19 cellular contexts compared by ENCODE assay signal in the genomic region with DNA sequence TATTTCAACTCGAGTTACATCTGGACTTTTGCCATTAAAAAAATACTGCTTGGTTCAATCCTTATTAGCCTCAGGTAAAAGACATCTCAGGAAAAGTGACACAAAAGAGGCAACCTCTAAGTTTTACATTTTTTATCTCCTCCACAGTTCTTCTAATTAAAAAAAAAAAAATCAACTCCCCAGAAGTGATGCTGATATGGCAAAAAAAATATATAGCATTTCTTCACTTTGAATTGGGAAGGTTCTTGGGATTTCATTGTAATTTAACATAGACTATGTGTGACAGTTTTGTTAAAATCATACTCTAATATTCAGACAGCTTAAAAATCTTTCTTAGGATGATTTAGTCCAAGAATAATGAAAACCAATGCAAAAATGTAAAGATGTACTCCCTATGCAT.
A peak's percentile ranks its signal among the peaks of the same experiment; 100 is the strongest.
DNase-seq lines count a peak whose midpoint lies in the region; ATAC-seq, FAIRE-seq and TF ChIP-seq lines count a peak whose summit lies in the region.
"Had no signal": no experiment of that assay in that cellular context is flagged by ENCODE, and none has a peak within 500 bp of the region (broad histone marks: within the 10 kb centered on the region; RNA-seq: fewer than 3 reads in every experiment).

No MANE protein-coding gene starts in this region.

- H3K9me3 ChIP-seq in CD4-positive, alpha-beta memory T cell (ENCODE audit: control insufficient read depth in 1 of 2, low read length in 2 of 2), result no peaks in the 10 kb centered on the region
- no peaks in the 10 kb centered on the region for H3K9me3 ChIP-seq in keratinocyte (ENCODE audit: control insufficient read depth, low read depth, low read length)
- H3K9me3 ChIP-seq: body of pancreas, esophagus muscularis mucosa had no signal

- peaks cover 84% of the 10 kb centered on the region for H3K36me3 Mint-ChIP-seq in activated T-cell treated with anti-CD3 and anti-CD28 coated beads, Interleukin-2, amount 50 U/mL, for 24 hours (ENCODE audit: low read depth)
- H3K36me3 Mint-ChIP-seq in CD4-positive, alpha-beta memory T cell, result peaks cover 10 to 14% of the 10 kb centered on the region in 2 donors
- H3K36me3 Mint-ChIP-seq in activated CD8-positive, alpha-beta T cell treated with anti-CD3 and anti-CD28 coated beads, Interleukin-2, amount 10 ng/mL, durations not matched to agents 7 days and 5 days (ENCODE audit: low read depth), result peaks cover 65% of the 10 kb centered on the region
- H3K36me3 Mint-ChIP-seq: neural progenitor cell had no signal

- H3K27ac ChIP-seq in CD4-positive, alpha-beta memory T cell (ENCODE audit: low read depth, low read length), result peak overlapping the region; percentile 8
- H3K27ac ChIP-seq in keratinocyte (ENCODE audit: control insufficient read depth, insufficient read depth, low read length), result peak overlapping the region; percentile 15
- H3K27ac ChIP-seq: KMS-11, neural progenitor cell, RWPE1 had no signal

- POLR2A ChIA-PET in CD4-positive, alpha-beta memory T cell (lab: Charles Lee; ENCODE audit: partially characterized antibody), result interaction anchor here (0.8 to 5.1 kb wide), 13 partner anchors 10 to 117 kb away, joined by 3 to 72 read pairs (median 8); partner anchors contain the start of gene LRRC8C
- POLR2A ChIA-PET in activated CD8-positive, alpha-beta T cell treated with anti-CD3 and anti-CD28 coated beads, Interleukin-2, amount 10 ng/mL, durations not matched to agents 7 days and 5 days (lab: Charles Lee), result interaction anchor here (0.6 to 3.5 kb wide), 9 partner anchors 10 to 87 kb away, joined by 3 to 15 read pairs (median 5); partner anchors contain the start of gene LRRC8C

- no peak overlapping the region for H3K4me2 ChIP-seq in keratinocyte (ENCODE audit: control insufficient read depth, extremely low read depth, insufficient read depth, low read depth, low read length)

- no peaks in the 10 kb centered on the region for H3K27me3 ChIP-seq in CD4-positive, alpha-beta memory T cell (ENCODE audit: insufficient read depth, low read length)
- H3K27me3 ChIP-seq in keratinocyte (ENCODE audit: control insufficient read depth, extremely low read depth, insufficient read depth, low read length), result no peaks in the 10 kb centered on the region
- H3K27me3 ChIP-seq: body of pancreas, esophagus muscularis mucosa, neural progenitor cell had no signal

- CTCF ChIA-PET in CD4-positive, alpha-beta memory T cell (lab: Charles Lee; ENCODE audit: partially characterized antibody), result interaction anchor here (1.2 to 5.3 kb wide), 7 partner anchors 25 to 109 kb away, joined by 4 to 54 read pairs (median 11); partner anchors contain the start of gene LRRC8C
- CTCF ChIA-PET in activated CD8-positive, alpha-beta T cell treated with anti-CD3 and anti-CD28 coated beads, Interleukin-2, amount 10 ng/mL, durations not matched to agents 7 days and 5 days (lab: Charles Lee), result interaction anchor here (0.9 to 9.2 kb wide), 18 partner anchors 12 to 193 kb away, joined by 3 to 89 read pairs (median 7); partner anchors contain the start of gene LRRC8C

- TF ChIP-seq CTCF in keratinocyte (optimal IDR thresholded peaks at IDR 0.05 in 1 of 3, IDR thresholded peaks at IDR 0.05 in 1 of 3, conservative IDR thresholded peaks at IDR 0.05 in 1 of 3; ENCODE audit: extremely low read depth in 1 of 3, insufficient read depth in 2 of 3, low read length in 3 of 3), result no peak

- no peaks in the 10 kb centered on the region for H3K27me3 Mint-ChIP-seq in activated T-cell treated with anti-CD3 and anti-CD28 coated beads, Interleukin-2, amount 50 U/mL, for 24 hours
- H3K27me3 Mint-ChIP-seq in CD4-positive, alpha-beta memory T cell, result no peaks in the 10 kb centered on the region
- no peaks in the 10 kb centered on the region for H3K27me3 Mint-ChIP-seq in activated CD8-positive, alpha-beta T cell treated with anti-CD3 and anti-CD28 coated beads, Interleukin-2, amount 10 ng/mL, durations not matched to agents 7 days and 5 days (ENCODE audit: low read depth)

- H3K4me3 Mint-ChIP-seq in activated T-cell treated with anti-CD3 and anti-CD28 coated beads, Interleukin-2, amount 50 U/mL, for 24 hours, result peak overlapping the region; percentile 66
- H3K4me3 Mint-ChIP-seq in CD4-positive, alpha-beta memory T cell, result peak overlapping the region in 4 of 8 donors; percentile 18 to 66 (median 46)
- H3K4me3 Mint-ChIP-seq in activated CD8-positive, alpha-beta T cell treated with anti-CD3 and anti-CD28 coated beads, Interleukin-2, amount 10 ng/mL, durations not matched to agents 7 days and 5 days, result peak overlapping the region; percentile 19
- H3K4me3 Mint-ChIP-seq: neural progenitor cell had no signal

- intact Hi-C loops in CD4-positive, alpha-beta memory T cell (cut with micrococcal nuclease), result no loop called here

- peaks cover 88% of the 10 kb centered on the region for H3K4me1 ChIP-seq in CD4-positive, alpha-beta memory T cell (ENCODE audit: insufficient read depth, low read length)
- H3K4me1 ChIP-seq in keratinocyte (ENCODE audit: control insufficient read depth, extremely low read depth, insufficient read depth, low read length), result peaks cover 44% of the 10 kb centered on the region
- H3K4me1 ChIP-seq: body of pancreas had no signal

- H3K9me1 ChIP-seq in keratinocyte (ENCODE audit: control insufficient read depth, extremely low read depth, insufficient read depth, low read length), result no peaks in the 10 kb centered on the region

- no peaks in the 10 kb centered on the region for H4K20me1 ChIP-seq in keratinocyte (ENCODE audit: control insufficient read depth, extremely low read depth, insufficient read depth, low read length)

- no peak for DNase-seq in activated T-cell treated with anti-CD3 and anti-CD28 coated beads, Interleukin-2, amount 50 U/mL, for 24 hours
- no peak for DNase-seq in activated T-cell treated with anti-CD3 and anti-CD28 coated beads, Interleukin-2, amount 50 U/mL, for 1 hour
- no peak for DNase-seq in CD4-positive, alpha-beta memory T cell
- DNase-seq in activated CD8-positive, alpha-beta T cell treated with anti-CD3 and anti-CD28 coated beads, Interleukin-2, amount 10 ng/mL, durations not matched to agents 7 days and 5 days, result no peak
- DNase-seq in keratinocyte (ENCODE audit: low read depth, low spot score), result no peak
- DNase-seq in inferior parietal cortex (ENCODE audit: extremely low spot score), result no peak
- no peak for DNase-seq in HUDEP-2 (lab: John Stamatoyannopoulos, UW; ENCODE audit: unreplicated experiment in 76 of 76)
- no peak for DNase-seq in NCI-H1417 (lab: John Stamatoyannopoulos, UW)
- DNase-seq: activated CD4-positive, CD25-positive, alpha-beta regulatory T cell; body of pancreas; cortex of kidney; GDM1; mesendoderm; NCI-H1105 treated with DMSO at 0.1 percent for 48 hours; substantia nigra had no signal

- peaks cover 97% of the 10 kb centered on the region for H3K4me1 Mint-ChIP-seq in activated T-cell treated with anti-CD3 and anti-CD28 coated beads, Interleukin-2, amount 50 U/mL, for 24 hours (ENCODE audit: low read depth)
- H3K4me1 Mint-ChIP-seq in CD4-positive, alpha-beta memory T cell, result peaks cover 52 to 85% (median 75%) of the 10 kb centered on the region in 4 donors
- peaks cover 88% of the 10 kb centered on the region for H3K4me1 Mint-ChIP-seq in activated CD8-positive, alpha-beta T cell treated with anti-CD3 and anti-CD28 coated beads, Interleukin-2, amount 10 ng/mL, durations not matched to agents 7 days and 5 days (ENCODE audit: low read depth)

- no peak for FAIRE-seq in keratinocyte (lab: Jason Lieb, UNC)

- H2AFZ ChIP-seq in keratinocyte (ENCODE audit: control insufficient read depth, low read length), result no peak overlapping the region
- H2AFZ ChIP-seq: neural progenitor cell had no signal

- H3K79me2 ChIP-seq in keratinocyte (ENCODE audit: control insufficient read depth, insufficient read depth, low read length), result no peaks in the 10 kb centered on the region

- dilution Hi-C loops in keratinocyte (cut with MboI; ENCODE audit: extremely low pct_ligation_motif_present, low sequenced_read_pairs), result no loop called here

- peak overlapping the region; percentile 99 for H3K27ac Mint-ChIP-seq in activated T-cell treated with anti-CD3 and anti-CD28 coated beads, Interleukin-2, amount 50 U/mL, for 24 hours
- peak overlapping the region in 3 of 7 donors; percentile 65 to 91 (median 90) for H3K27ac Mint-ChIP-seq in CD4-positive, alpha-beta memory T cell
- peak overlapping the region; percentile 79 for H3K27ac Mint-ChIP-seq in activated CD8-positive, alpha-beta T cell treated with anti-CD3 and anti-CD28 coated beads, Interleukin-2, amount 10 ng/mL, durations not matched to agents 7 days and 5 days

- no peak overlapping the region for H3K9ac ChIP-seq in keratinocyte (ENCODE audit: control insufficient read depth, extremely low read depth, insufficient read depth, low read length)
- H3K9ac ChIP-seq: KMS-11, neural progenitor cell had no signal

- no peak for ATAC-seq in activated CD8-positive, alpha-beta T cell treated with anti-CD3 and anti-CD28 coated beads, Interleukin-2, amount 10 ng/mL, durations not matched to agents 7 days and 5 days
- ATAC-seq: body of pancreas had no signal

- no peak overlapping the region for H3K4me3 ChIP-seq in CD4-positive, alpha-beta memory T cell (ENCODE audit: low read length in 2 of 2)
- H3K4me3 ChIP-seq in keratinocyte (ENCODE audit: control insufficient read depth in 2 of 3, extremely low read depth in 1 of 3, insufficient read depth in 2 of 3, low read depth in 1 of 3, low read length in 3 of 3), result no peak overlapping the region
- H3K4me3 ChIP-seq: body of pancreas, esophagus muscularis mucosa, neural progenitor cell had no signal

- H3K36me3 ChIP-seq in CD4-positive, alpha-beta memory T cell (ENCODE audit: insufficient read depth, low read length), result no peaks in the 10 kb centered on the region
- no peaks in the 10 kb centered on the region for H3K36me3 ChIP-seq in keratinocyte (ENCODE audit: control insufficient read depth in 2 of 2, extremely low read depth in 1 of 2, insufficient read depth in 2 of 2, low read length in 2 of 2)
- H3K36me3 ChIP-seq: esophagus muscularis mucosa, neural progenitor cell had no signal

- peaks cover 6% of the 10 kb centered on the region for H3K9me3 Mint-ChIP-seq in activated T-cell treated with anti-CD3 and anti-CD28 coated beads, Interleukin-2, amount 50 U/mL, for 24 hours
- no peaks in the 10 kb centered on the region for H3K9me3 Mint-ChIP-seq in CD4-positive, alpha-beta memory T cell
- no peaks in the 10 kb centered on the region for H3K9me3 Mint-ChIP-seq in activated CD8-positive, alpha-beta T cell treated with anti-CD3 and anti-CD28 coated beads, Interleukin-2, amount 10 ng/mL, durations not matched to agents 7 days and 5 days (ENCODE audit: insufficient read depth)
- H3K9me3 Mint-ChIP-seq: neural progenitor cell had no signal
